Comparison of ENCODE assay signal across 8 cellular contexts in the genomic region with DNA sequence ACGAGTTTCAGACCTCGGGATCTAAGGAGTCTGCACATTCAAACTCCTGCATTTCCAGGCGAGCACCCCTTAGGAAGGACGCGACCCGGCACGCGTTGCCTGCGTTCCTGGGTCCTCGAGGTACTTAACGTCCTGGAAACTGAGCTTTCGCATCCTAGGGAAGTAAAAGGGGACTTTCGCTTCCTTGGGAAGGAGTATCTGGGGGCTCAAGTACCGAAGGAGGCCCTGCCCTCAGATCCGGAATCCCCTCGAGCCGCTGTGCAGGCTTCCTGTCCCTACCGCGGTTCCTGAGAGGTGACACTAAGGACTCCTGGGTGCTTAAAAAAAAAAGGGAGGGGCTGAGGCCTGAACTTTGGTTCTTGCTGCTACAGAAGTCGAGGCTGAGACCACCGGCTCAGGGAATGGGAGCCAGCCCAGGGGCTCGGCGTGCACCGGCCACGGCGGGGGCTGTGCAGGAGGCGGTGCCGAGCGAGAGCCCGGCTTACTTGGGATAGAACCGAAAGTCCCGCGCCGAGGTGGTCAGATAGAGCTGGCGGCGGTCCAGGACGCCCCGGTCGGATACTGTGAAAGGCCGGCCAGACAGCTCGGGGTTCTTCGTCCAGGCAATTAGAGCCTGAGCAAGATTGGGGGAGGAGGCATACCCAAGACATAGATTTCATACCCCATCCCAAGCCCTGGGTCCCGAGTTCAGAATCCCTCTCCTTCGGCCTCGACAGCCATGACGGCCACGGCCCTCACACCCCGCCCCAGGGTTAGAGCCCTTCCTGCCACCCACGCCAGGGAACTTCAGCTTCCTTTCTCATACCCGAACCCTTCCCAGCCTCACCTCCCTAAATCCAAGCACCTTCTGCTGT. TPM values are rescaled to one million over a fixed set of nuclear protein-coding genes. Genes with fewer than 3 reads are reported as not detected.
DNase-seq lines count a peak whose midpoint lies in the region; ATAC-seq and TF ChIP-seq lines count a peak whose summit lies in the region.
"Not testable (repeated sequence)": the region's sequence is repeated elsewhere in the genome, so short reads cannot be mapped to it uniquely, and the experiment has no call there.

No MANE protein-coding gene starts in this region.

- TF ChIP-seq CTCF in Calu3 (IDR thresholded peaks at IDR 0.05; ENCODE audit: unreplicated experiment); esophagus muscularis mucosa (IDR thresholded peaks at IDR 0.05); left lung (IDR thresholded peaks at IDR 0.05); progenitor cell of endocrine pancreas (IDR thresholded peaks at IDR 0.05; ENCODE audit: unreplicated experiment); type B pancreatic cell (conservative IDR thresholded peaks at IDR 0.05): not testable (repeated sequence)

- intact Hi-C loops in Calu3 (cut with micrococcal nuclease; ENCODE audit: unreplicated experiment); esophagus muscularis mucosa (cut with DNase I); left lung (cut with DNase I): not testable (repeated sequence)

- BruUV-seq in Calu3 (replicated peaks; lab: Mats Ljungman, UMichigan) = TSS peak; percentile 27

- not testable (repeated sequence) for H3K27ac ChIP-seq in esophagus muscularis mucosa (replicated peaks in 1 of 4); left lung

- POLR2A ChIA-PET in T-cell (lab: Charles Lee) = interaction anchor here in 1 of 2 donors (0.7 kb wide), 1 partner anchor 102 kb away, joined by 3 read pairs; no protein-coding TSS in a partner anchor

- CTCF ChIA-PET in Calu3 (lab: Charles Lee) = interaction anchor here (0.6 to 2.5 kb wide), 7 partner anchors 19 to 55 kb away, joined by 3 to 13 read pairs (median 7); a partner anchor contains a TSS
- CTCF ChIA-PET in T-cell (lab: Charles Lee) = interaction anchor here in 1 of 2 donors (0.6 to 2.9 kb wide), 5 partner anchors 19 to 323 kb away, joined by 3 to 15 read pairs (median 6); a partner anchor contains a TSS

- peak overlapping the region; percentile 6 for H3K27ac Mint-ChIP-seq in Calu3 (ENCODE audit: unreplicated experiment)
- H3K27ac Mint-ChIP-seq in IgD-negative memory B cell = peak overlapping the region in 2 of 3 donors; percentile 79 to 98
- H3K27ac Mint-ChIP-seq in T-cell = peak overlapping the region in 1 of 2 donors; percentile 55
- peak overlapping the region; percentile 22 for H3K27ac Mint-ChIP-seq in activated naive CD8-positive, alpha-beta T cell treated with anti-CD3 and anti-CD28 coated beads, Interleukin-2, amount 50 U/mL, for 24 hours
- peak overlapping the region; percentile 65 for H3K27ac Mint-ChIP-seq in progenitor cell of endocrine pancreas
- peak overlapping the region; percentile 34 for H3K27ac Mint-ChIP-seq in type B pancreatic cell

- H3K9me3 Mint-ChIP-seq in Calu3 (ENCODE audit: low read depth, unreplicated experiment); IgD-negative memory B cell; T-cell; activated naive CD8-positive, alpha-beta T cell treated with anti-CD3 and anti-CD28 coated beads, Interleukin-2, amount 50 U/mL, for 24 hours; progenitor cell of endocrine pancreas (ENCODE audit: low read depth); type B pancreatic cell: not testable (repeated sequence)

- peaks cover 63% of the 10 kb centered on the region for H3K36me3 Mint-ChIP-seq in Calu3 (ENCODE audit: insufficient read depth, unreplicated experiment)
- not testable (repeated sequence) for H3K36me3 Mint-ChIP-seq in IgD-negative memory B cell; T-cell; activated naive CD8-positive, alpha-beta T cell treated with anti-CD3 and anti-CD28 coated beads, Interleukin-2, amount 50 U/mL, for 24 hours (ENCODE audit: low read depth)
- H3K36me3 Mint-ChIP-seq in progenitor cell of endocrine pancreas (ENCODE audit: insufficient read depth) = peaks cover 13% of the 10 kb centered on the region
- H3K36me3 Mint-ChIP-seq in type B pancreatic cell = peaks cover 11% of the 10 kb centered on the region

- H3K4me1 ChIP-seq in esophagus muscularis mucosa = peaks cover 19 to 30% (median 26%) of the 10 kb centered on the region in 4 donors
- H3K4me1 ChIP-seq in left lung = peaks cover 11 to 23% of the 10 kb centered on the region in 2 donors

- H3K27me3 Mint-ChIP-seq in Calu3 (ENCODE audit: unreplicated experiment) (peaks cover 26% of the 10 kb centered on the region), progenitor cell of endocrine pancreas (peaks cover 45% of the 10 kb centered on the region), type B pancreatic cell (peaks cover 41% of the 10 kb centered on the region)
- H3K27me3 Mint-ChIP-seq in IgD-negative memory B cell; T-cell; activated naive CD8-positive, alpha-beta T cell treated with anti-CD3 and anti-CD28 coated beads, Interleukin-2, amount 50 U/mL, for 24 hours: not testable (repeated sequence)

- H3K4me3 Mint-ChIP-seq in Calu3 (ENCODE audit: low read depth, unreplicated experiment) (peak overlapping the region; percentile 62), IgD-negative memory B cell (peak overlapping the region; percentile 85 to 98 (median 95)), T-cell (peak overlapping the region; percentile 83 to 95 (median 86)), type B pancreatic cell (peak overlapping the region; percentile 71)
- peak overlapping the region; percentile 72 for H3K4me3 Mint-ChIP-seq in activated naive CD8-positive, alpha-beta T cell treated with anti-CD3 and anti-CD28 coated beads, Interleukin-2, amount 50 U/mL, for 24 hours
- H3K4me3 Mint-ChIP-seq in progenitor cell of endocrine pancreas (ENCODE audit: low read depth) = not testable (repeated sequence)

- WGBS in esophagus muscularis mucosa = 2% methylated on average over 16 of the region's 50 CpGs

- not testable (repeated sequence) for H3K9me3 ChIP-seq in esophagus muscularis mucosa, left lung

- ATAC-seq in T-cell (replicated peaks in 1 of 4) = peak in 3 of 4 experiments; percentile 17 to 41 (median 28)
- ATAC-seq in activated naive CD8-positive, alpha-beta T cell treated with anti-CD3 and anti-CD28 coated beads, Interleukin-2, amount 50 U/mL, for 24 hours = peak; percentile 9
- ATAC-seq in left lung = peak; percentile 7

- H3K4me3 ChIP-seq in esophagus muscularis mucosa (peak overlapping the region; percentile 53 to 64 (median 55)), left lung (peak overlapping the region; percentile 25 to 43)

- DNase-seq in Calu3; activated naive CD8-positive, alpha-beta T cell treated with anti-CD3 and anti-CD28 coated beads, Interleukin-2, amount 50 U/mL, for 24 hours; esophagus muscularis mucosa (ENCODE audit: extremely low spot score); left lung; progenitor cell of endocrine pancreas (ENCODE audit: low spot score, unreplicated experiment); type B pancreatic cell (ENCODE audit: extremely low spot score, unreplicated experiment): not testable (repeated sequence)
- peak in 6 of 34 experiments; percentile 14 to 29 (median 20) for DNase-seq in T-cell

- TF ChIP-seq EP300 in esophagus muscularis mucosa (IDR thresholded peaks at IDR 0.05) = not testable (repeated sequence)

- H3K4me1 Mint-ChIP-seq in Calu3 (ENCODE audit: low read depth, unreplicated experiment) (peaks cover 30% of the 10 kb centered on the region), IgD-negative memory B cell (peaks cover 10 to 18% (median 18%) of the 10 kb centered on the region in 3 donors), T-cell (peaks cover 19 to 32% (median 25%) of the 10 kb centered on the region in 3 donors), type B pancreatic cell (ENCODE audit: unreplicated experiment) (peaks cover 13% of the 10 kb centered on the region)
- H3K4me1 Mint-ChIP-seq in activated naive CD8-positive, alpha-beta T cell treated with anti-CD3 and anti-CD28 coated beads, Interleukin-2, amount 50 U/mL, for 24 hours = peaks cover 33% of the 10 kb centered on the region
- H3K4me1 Mint-ChIP-seq in progenitor cell of endocrine pancreas (ENCODE audit: low read depth) = not testable (repeated sequence)

- TF ChIP-seq POLR2A in esophagus muscularis mucosa (IDR thresholded peaks at IDR 0.05; ENCODE audit: low read depth) = not testable (repeated sequence)

- H3K36me3 ChIP-seq in esophagus muscularis mucosa (peaks cover 0 to 30% (median 28%) of the 10 kb centered on the region in 4 donors), left lung (peaks cover 0 to 26% of the 10 kb centered on the region in 2 donors)

- H3K27me3 ChIP-seq in esophagus muscularis mucosa (peaks cover 0 to 41% (median 14%) of the 10 kb centered on the region in 4 donors), left lung (peaks cover 0 to 43% of the 10 kb centered on the region in 2 donors)

RNA-seq across cellular contexts. Expression of a gene that starts 1.7 kb away (rescaled TPM):
- 1.1 TPM in 1 of 2 replicates, not detected in the other for total RNA-seq in Calu3 (2022)
- 0.78 TPM for polyA plus RNA-seq in IgD-negative memory B cell
- under 1 TPM in 1 of 5 donors, not detected in 4; 0.57 TPM for total RNA-seq in T-cell
- not detected for total RNA-seq in esophagus muscularis mucosa
- total RNA-seq in left lung = not detected
- total RNA-seq in progenitor cell of endocrine pancreas = not detected in 2 replicates
- total RNA-seq in type B pancreatic cell (ENCODE audit: low replicate concordance) = not detected in 2 replicates

RNA-seq across cellular contexts. Expression of a gene that starts 5.5 kb away (rescaled TPM):
- 1.1 TPM in 1 of 2 replicates, not detected in the other for total RNA-seq in Calu3 (2022)
- not detected for polyA plus RNA-seq in IgD-negative memory B cell
- total RNA-seq in T-cell = not detected
- total RNA-seq in esophagus muscularis mucosa = not detected
- total RNA-seq in left lung = not detected
- total RNA-seq in progenitor cell of endocrine pancreas = not detected in 2 replicates
- 6.1 TPM in 1 of 2 replicates, not detected in the other for total RNA-seq in type B pancreatic cell (ENCODE audit: low replicate concordance)

RNA-seq across cellular contexts. Expression of a gene that starts 13.1 kb away (rescaled TPM):
- total RNA-seq in Calu3 (2022) = 0.52 TPM in 1 of 2 replicates, not detected in the other
- polyA plus RNA-seq in IgD-negative memory B cell = not detected
- not detected for total RNA-seq in T-cell
- not detected for total RNA-seq in esophagus muscularis mucosa
- not detected for total RNA-seq in left lung
- not detected in 2 replicates for total RNA-seq in progenitor cell of endocrine pancreas
- total RNA-seq in type B pancreatic cell (ENCODE audit: low replicate concordance) = not detected in 2 replicates

RNA-seq across cellular contexts. Expression of a gene that starts 18.1 kb away (rescaled TPM):
- not detected in 2 replicates for total RNA-seq in Calu3 (2022)
- polyA plus RNA-seq in IgD-negative memory B cell = not detected
- total RNA-seq in T-cell = not detected
- not detected for total RNA-seq in esophagus muscularis mucosa
- not detected for total RNA-seq in left lung
- not detected in 2 replicates for total RNA-seq in progenitor cell of endocrine pancreas
- not detected in 2 replicates for total RNA-seq in type B pancreatic cell (ENCODE audit: low replicate concordance)

RNA-seq across cellular contexts. Expression of a gene that starts 24.9 kb away (rescaled TPM):
- total RNA-seq in Calu3 (2022) (184 and 199 TPM in 2 replicates), T-cell (10 to 100 TPM; 20.3 to 48.7 (median 41.4) TPM), esophagus muscularis mucosa (100 to 1,000 TPM in 2 of 4 donors, 10 to 100 TPM in 2; 72.7 to 113 (median 97.6) TPM), left lung (10 to 100 TPM; 46.6 to 66.6 TPM), progenitor cell of endocrine pancreas (81.5 and 83.0 TPM in 2 replicates), type B pancreatic cell (ENCODE audit: low replicate concordance) (72.6 and 99.5 TPM in 2 replicates)
- polyA plus RNA-seq in IgD-negative memory B cell = 65.7 TPM
